In genomic region chr7:22173884-22174573, GRCh38 we compare ENCODE assay signal across 8 cellular contexts.
DNase-seq lines count a peak whose midpoint lies in the region; ATAC-seq, FAIRE-seq and TF ChIP-seq lines count a peak whose summit lies in the region.

No MANE protein-coding gene starts in this region.

- H3K27ac Mint-ChIP-seq in type B pancreatic cell: no peak overlapping the region

- 53% methylated on average over 4 of the region's 4 CpGs for WGBS in suprapubic skin

- no peak for TF ChIP-seq CTCF in bronchial epithelial cell (IDR thresholded peaks at IDR 0.05; ENCODE audit: insufficient read depth, low read length, severe bottlenecking)
- TF ChIP-seq CTCF in suprapubic skin (IDR thresholded peaks at IDR 0.05): no peak
- no peak for TF ChIP-seq CTCF in type B pancreatic cell (conservative IDR thresholded peaks at IDR 0.05)

- H3K27ac ChIP-seq in suprapubic skin: no peak overlapping the region

- FAIRE-seq in bronchial epithelial cell (lab: Jason Lieb, UNC): no peak

- no peaks in the 10 kb centered on the region for H3K9me3 ChIP-seq in suprapubic skin

- peaks cover 12% of the 10 kb centered on the region for H3K36me3 Mint-ChIP-seq in type B pancreatic cell

- no peaks in the 10 kb centered on the region for H3K27me3 Mint-ChIP-seq in type B pancreatic cell

- ATAC-seq in GM18499 (IDR thresholded peaks at IDR 0.05; ENCODE audit: insufficient read depth, unreplicated experiment): peak; percentile 80
- ATAC-seq in GM21423 (IDR thresholded peaks at IDR 0.05; ENCODE audit: unreplicated experiment): peak; percentile 96
- ATAC-seq in HG03571 (IDR thresholded peaks at IDR 0.05; ENCODE audit: unreplicated experiment): peak; percentile 93

- TF ChIP-seq POLR2A in suprapubic skin (IDR thresholded peaks at IDR 0.05): no peak

- H3K4me1 Mint-ChIP-seq in type B pancreatic cell (ENCODE audit: unreplicated experiment): no peaks in the 10 kb centered on the region

- H3K4me3 Mint-ChIP-seq in type B pancreatic cell: no peak overlapping the region

- DNase-seq in bronchial epithelial cell (ENCODE audit: low read depth) (peak; percentile 72), DMS79 (lab: John Stamatoyannopoulos, UW) (no peak), suprapubic skin (ENCODE audit: low spot score in 2 of 2) (no peak), type B pancreatic cell (ENCODE audit: extremely low spot score, unreplicated experiment) (no peak)
- DNase-seq in activated effector memory CD4-positive, alpha-beta T cell treated with anti-CD3 and anti-CD28 coated beads, Interleukin-2, amount 50 U/mL, for 16 hours: no peak

- H3K27me3 ChIP-seq in bronchial epithelial cell (ENCODE audit: control insufficient read depth, insufficient read depth, low read length) (no peaks in the 10 kb centered on the region), suprapubic skin (no peaks in the 10 kb centered on the region)

- H3K36me3 ChIP-seq in bronchial epithelial cell (ENCODE audit: control insufficient read depth, insufficient read depth, low read length): no peaks in the 10 kb centered on the region
- H3K36me3 ChIP-seq in suprapubic skin: no peaks in the 10 kb centered on the region

- no peaks in the 10 kb centered on the region for H3K9me3 Mint-ChIP-seq in type B pancreatic cell

- H3K4me1 ChIP-seq in suprapubic skin: peaks cover 5% of the 10 kb centered on the region

- H3K4me3 ChIP-seq in bronchial epithelial cell (ENCODE audit: low read depth, low read length) (no peak overlapping the region), suprapubic skin (no peak overlapping the region)

- TF ChIP-seq EP300 in suprapubic skin (IDR thresholded peaks at IDR 0.05): no peak
